ENCODE assay signal across 1 cellular context in the genomic region with DNA sequence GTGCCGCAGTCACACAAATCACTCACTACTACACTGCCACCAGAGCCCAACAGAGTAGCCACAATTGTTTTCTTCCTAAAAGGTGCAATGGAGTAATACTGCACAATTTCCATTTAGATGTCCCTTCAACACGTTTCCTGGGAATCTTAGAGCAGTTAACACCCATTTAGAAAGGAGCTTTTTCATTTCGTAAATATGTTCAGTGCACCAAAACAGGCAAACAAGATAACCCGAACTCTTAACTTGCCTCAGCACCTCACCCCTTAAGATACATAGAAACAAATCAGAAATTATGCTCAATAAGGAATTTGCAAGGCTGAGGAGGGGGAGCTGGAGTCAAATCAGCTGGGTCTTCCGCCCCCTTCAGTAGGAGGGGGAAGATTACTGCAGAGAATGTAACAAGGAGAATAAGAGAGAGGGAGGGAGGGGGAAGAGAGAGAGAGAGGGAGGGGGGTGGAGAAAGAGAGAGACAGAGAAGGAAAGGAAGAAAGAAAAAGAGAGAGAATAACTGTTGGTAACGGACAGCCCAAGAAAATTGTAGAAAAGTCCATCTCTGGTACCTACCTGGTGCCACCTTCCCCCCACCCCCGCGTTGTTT.
TF ChIP-seq lines count a peak whose summit lies in the region.

No MANE protein-coding gene starts in this region.

TF ChIP-seq in HEK293, 187 proteins besides CTCF, POLR2A, EP300 and RAD21 (continued from another document):
- TF ChIP-seq ZNF518A (tag by site-specific recombination; conservative IDR thresholded peaks at IDR 0.05; ENCODE audit: low read depth) (no peak), ZNF157 (tag by site-specific recombination; IDR thresholded peaks at IDR 0.05) (no peak), PRDM1 (tag by site-specific recombination; IDR thresholded peaks at IDR 0.05) (peak; percentile 33), SP7 (tag by site-specific recombination; IDR thresholded peaks at IDR 0.05) (no peak), PBX3 (CRISPR knock-in tag; IDR thresholded peaks at IDR 0.05) (no peak), ZNF366 (tag by site-specific recombination; conservative IDR thresholded peaks at IDR 0.05) (peak; percentile 63; the same call in 1 of the 2 replicates), ZNF560 (tag by site-specific recombination; IDR thresholded peaks at IDR 0.05; ENCODE audit: borderline replicate concordance) (no peak), ZNF341 (tag by site-specific recombination; IDR thresholded peaks at IDR 0.05; ENCODE audit: low read depth) (no peak), GFI1B (tag by site-specific recombination; IDR thresholded peaks at IDR 0.05) (no peak), ZNF335 (tag by site-specific recombination; conservative IDR thresholded peaks at IDR 0.05) (no peak; the same call in 1 of the 2 replicates), ZNF610 (tag by site-specific recombination; IDR thresholded peaks at IDR 0.05; ENCODE audit: borderline replicate concordance) (no peak), ZNF2 (tag by site-specific recombination; IDR thresholded peaks at IDR 0.05) (no peak), ZNF544 (tag by site-specific recombination; IDR thresholded peaks at IDR 0.05) (no peak), AEBP2 (tag by site-specific recombination; IDR thresholded peaks at IDR 0.05; ENCODE audit: borderline replicate concordance) (no peak), HOXC10 (CRISPR knock-in tag; IDR thresholded peaks at IDR 0.05) (no peak), ZBTB20 (tag by site-specific recombination; IDR thresholded peaks at IDR 0.05) (no peak), ZNF354C (tag by site-specific recombination; IDR thresholded peaks at IDR 0.05; ENCODE audit: borderline replicate concordance, low read depth) (no peak), KLF16 (tag by site-specific recombination; IDR thresholded peaks at IDR 0.05) (peak; percentile 38; the same call in 1 of the 2 replicates)
- TF ChIP-seq, protein P1, sequence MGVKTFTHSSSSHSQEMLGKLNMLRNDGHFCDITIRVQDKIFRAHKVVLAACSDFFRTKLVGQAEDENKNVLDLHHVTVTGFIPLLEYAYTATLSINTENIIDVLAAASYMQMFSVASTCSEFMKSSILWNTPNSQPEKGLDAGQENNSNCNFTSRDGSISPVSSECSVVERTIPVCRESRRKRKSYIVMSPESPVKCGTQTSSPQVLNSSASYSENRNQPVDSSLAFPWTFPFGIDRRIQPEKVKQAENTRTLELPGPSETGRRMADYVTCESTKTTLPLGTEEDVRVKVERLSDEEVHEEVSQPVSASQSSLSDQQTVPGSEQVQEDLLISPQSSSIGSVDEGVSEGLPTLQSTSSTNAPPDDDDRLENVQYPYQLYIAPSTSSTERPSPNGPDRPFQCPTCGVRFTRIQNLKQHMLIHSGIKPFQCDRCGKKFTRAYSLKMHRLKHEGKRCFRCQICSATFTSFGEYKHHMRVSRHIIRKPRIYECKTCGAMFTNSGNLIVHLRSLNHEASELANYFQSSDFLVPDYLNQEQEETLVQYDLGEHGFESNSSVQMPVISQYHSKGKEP (tag by site-specific recombination; IDR thresholded peaks at IDR 0.05): no peak
- TF ChIP-seq, protein P2, sequence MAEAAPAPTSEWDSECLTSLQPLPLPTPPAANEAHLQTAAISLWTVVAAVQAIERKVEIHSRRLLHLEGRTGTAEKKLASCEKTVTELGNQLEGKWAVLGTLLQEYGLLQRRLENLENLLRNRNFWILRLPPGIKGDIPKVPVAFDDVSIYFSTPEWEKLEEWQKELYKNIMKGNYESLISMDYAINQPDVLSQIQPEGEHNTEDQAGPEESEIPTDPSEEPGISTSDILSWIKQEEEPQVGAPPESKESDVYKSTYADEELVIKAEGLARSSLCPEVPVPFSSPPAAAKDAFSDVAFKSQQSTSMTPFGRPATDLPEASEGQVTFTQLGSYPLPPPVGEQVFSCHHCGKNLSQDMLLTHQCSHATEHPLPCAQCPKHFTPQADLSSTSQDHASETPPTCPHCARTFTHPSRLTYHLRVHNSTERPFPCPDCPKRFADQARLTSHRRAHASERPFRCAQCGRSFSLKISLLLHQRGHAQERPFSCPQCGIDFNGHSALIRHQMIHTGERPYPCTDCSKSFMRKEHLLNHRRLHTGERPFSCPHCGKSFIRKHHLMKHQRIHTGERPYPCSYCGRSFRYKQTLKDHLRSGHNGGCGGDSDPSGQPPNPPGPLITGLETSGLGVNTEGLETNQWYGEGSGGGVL (tag by site-specific recombination; IDR thresholded peaks at IDR 0.05): peak; percentile 89
- TF ChIP-seq, protein P3, sequence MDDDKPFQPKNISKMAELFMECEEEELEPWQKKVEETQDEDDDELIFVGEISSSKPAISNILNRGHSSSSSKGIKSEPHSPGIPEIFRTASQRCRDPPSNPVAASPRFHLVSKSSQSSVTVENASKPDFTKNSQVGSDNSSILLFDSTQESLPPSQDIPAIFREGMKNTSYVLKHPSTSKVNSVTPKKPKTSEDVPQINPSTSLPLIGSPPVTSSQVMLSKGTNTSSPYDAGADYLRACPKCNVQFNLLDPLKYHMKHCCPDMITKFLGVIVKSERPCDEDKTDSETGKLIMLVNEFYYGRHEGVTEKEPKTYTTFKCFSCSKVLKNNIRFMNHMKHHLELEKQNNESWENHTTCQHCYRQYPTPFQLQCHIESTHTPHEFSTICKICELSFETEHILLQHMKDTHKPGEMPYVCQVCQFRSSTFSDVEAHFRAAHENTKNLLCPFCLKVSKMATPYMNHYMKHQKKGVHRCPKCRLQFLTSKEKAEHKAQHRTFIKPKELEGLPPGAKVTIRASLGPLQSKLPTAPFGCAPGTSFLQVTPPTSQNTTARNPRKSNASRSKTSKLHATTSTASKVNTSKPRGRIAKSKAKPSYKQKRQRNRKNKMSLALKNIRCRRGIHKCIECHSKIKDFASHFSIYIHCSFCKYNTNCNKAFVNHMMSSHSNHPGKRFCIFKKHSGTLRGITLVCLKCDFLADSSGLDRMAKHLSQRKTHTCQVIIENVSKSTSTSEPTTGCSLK (tag by site-specific recombination; IDR thresholded peaks at IDR 0.05): no peak
- TF ChIP-seq, protein P4, sequence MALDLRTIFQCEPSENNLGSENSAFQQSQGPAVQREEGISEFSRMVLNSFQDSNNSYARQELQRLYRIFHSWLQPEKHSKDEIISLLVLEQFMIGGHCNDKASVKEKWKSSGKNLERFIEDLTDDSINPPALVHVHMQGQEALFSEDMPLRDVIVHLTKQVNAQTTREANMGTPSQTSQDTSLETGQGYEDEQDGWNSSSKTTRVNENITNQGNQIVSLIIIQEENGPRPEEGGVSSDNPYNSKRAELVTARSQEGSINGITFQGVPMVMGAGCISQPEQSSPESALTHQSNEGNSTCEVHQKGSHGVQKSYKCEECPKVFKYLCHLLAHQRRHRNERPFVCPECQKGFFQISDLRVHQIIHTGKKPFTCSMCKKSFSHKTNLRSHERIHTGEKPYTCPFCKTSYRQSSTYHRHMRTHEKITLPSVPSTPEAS (tag by site-specific recombination; IDR thresholded peaks at IDR 0.05): 0 out of 2 replicates have a peak, but pooled peaks have one; percentile 5
- TF ChIP-seq, protein P5, sequence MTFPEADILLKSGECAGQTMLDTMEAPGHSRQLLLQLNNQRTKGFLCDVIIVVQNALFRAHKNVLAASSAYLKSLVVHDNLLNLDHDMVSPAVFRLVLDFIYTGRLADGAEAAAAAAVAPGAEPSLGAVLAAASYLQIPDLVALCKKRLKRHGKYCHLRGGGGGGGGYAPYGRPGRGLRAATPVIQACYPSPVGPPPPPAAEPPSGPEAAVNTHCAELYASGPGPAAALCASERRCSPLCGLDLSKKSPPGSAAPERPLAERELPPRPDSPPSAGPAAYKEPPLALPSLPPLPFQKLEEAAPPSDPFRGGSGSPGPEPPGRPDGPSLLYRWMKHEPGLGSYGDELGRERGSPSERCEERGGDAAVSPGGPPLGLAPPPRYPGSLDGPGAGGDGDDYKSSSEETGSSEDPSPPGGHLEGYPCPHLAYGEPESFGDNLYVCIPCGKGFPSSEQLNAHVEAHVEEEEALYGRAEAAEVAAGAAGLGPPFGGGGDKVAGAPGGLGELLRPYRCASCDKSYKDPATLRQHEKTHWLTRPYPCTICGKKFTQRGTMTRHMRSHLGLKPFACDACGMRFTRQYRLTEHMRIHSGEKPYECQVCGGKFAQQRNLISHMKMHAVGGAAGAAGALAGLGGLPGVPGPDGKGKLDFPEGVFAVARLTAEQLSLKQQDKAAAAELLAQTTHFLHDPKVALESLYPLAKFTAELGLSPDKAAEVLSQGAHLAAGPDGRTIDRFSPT (tag by site-specific recombination; IDR thresholded peaks at IDR 0.05): no peak
- TF ChIP-seq, protein P6, sequence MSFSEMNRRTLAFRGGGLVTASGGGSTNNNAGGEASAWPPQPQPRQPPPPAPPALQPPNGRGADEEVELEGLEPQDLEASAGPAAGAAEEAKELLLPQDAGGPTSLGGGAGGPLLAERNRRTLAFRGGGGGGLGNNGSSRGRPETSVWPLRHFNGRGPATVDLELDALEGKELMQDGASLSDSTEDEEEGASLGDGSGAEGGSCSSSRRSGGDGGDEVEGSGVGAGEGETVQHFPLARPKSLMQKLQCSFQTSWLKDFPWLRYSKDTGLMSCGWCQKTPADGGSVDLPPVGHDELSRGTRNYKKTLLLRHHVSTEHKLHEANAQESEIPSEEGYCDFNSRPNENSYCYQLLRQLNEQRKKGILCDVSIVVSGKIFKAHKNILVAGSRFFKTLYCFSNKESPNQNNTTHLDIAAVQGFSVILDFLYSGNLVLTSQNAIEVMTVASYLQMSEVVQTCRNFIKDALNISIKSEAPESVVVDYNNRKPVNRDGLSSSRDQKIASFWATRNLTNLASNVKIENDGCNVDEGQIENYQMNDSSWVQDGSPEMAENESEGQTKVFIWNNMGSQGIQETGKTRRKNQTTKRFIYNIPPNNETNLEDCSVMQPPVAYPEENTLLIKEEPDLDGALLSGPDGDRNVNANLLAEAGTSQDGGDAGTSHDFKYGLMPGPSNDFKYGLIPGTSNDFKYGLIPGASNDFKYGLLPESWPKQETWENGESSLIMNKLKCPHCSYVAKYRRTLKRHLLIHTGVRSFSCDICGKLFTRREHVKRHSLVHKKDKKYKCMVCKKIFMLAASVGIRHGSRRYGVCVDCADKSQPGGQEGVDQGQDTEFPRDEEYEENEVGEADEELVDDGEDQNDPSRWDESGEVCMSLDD (tag by site-specific recombination; IDR thresholded peaks at IDR 0.05): 0 out of 2 replicates have a peak, but pooled peaks have one; percentile 14
- TF ChIP-seq, protein P7, sequence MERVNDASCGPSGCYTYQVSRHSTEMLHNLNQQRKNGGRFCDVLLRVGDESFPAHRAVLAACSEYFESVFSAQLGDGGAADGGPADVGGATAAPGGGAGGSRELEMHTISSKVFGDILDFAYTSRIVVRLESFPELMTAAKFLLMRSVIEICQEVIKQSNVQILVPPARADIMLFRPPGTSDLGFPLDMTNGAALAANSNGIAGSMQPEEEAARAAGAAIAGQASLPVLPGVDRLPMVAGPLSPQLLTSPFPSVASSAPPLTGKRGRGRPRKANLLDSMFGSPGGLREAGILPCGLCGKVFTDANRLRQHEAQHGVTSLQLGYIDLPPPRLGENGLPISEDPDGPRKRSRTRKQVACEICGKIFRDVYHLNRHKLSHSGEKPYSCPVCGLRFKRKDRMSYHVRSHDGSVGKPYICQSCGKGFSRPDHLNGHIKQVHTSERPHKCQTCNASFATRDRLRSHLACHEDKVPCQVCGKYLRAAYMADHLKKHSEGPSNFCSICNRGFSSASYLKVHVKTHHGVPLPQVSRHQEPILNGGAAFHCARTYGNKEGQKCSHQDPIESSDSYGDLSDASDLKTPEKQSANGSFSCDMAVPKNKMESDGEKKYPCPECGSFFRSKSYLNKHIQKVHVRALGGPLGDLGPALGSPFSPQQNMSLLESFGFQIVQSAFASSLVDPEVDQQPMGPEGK (tag by site-specific recombination; IDR thresholded peaks at IDR 0.05): no peak; the same call in 1 of the 2 replicates
